Comparison of ENCODE assay signal across 19 cellular contexts in genomic region chr12:25491396-25491948, GRCh38.
DNase-seq lines count a peak whose midpoint lies in the region; TF ChIP-seq lines count a peak whose summit lies in the region.
"Had no signal": no experiment of that assay in that cellular context is flagged by ENCODE, and none has a peak within 500 bp of the region (broad histone marks: within the 10 kb centered on the region; RNA-seq: fewer than 3 reads in every experiment).

No MANE protein-coding gene starts in this region.

- no peak overlapping the region for H3K9ac ChIP-seq in trophoblast cell (ENCODE audit: low read length)

- no peak overlapping the region for H3K4me3 ChIP-seq in H7 (ENCODE audit: insufficient read depth, low read depth, low read length)
- no peak overlapping the region for H3K4me3 ChIP-seq in trophoblast cell (ENCODE audit: low read depth, low read length)
- H3K4me3 ChIP-seq: A549, K562 had no signal

- H3K4ac ChIP-seq in trophoblast cell (ENCODE audit: low read depth, low read length) = no peak overlapping the region

- no CpG with 5 or more reads among the region's 3 CpGs for WGBS in trophoblast cell (ENCODE audit: extremely low coverage, insufficient coverage, insufficient read length)

- no peaks in the 10 kb centered on the region for H3K36me3 ChIP-seq in H7 (replicated peaks; ENCODE audit: control insufficient read depth, insufficient read depth, low read length)
- no peaks in the 10 kb centered on the region for H3K36me3 ChIP-seq in trophoblast cell (ENCODE audit: control insufficient read depth in 1 of 2, insufficient read depth in 2 of 2, low read length in 2 of 2)

- H2AK5ac ChIP-seq in trophoblast cell (ENCODE audit: low read length) = no peak overlapping the region

- H3K4me2 ChIP-seq in trophoblast cell (ENCODE audit: low read length) = no peak overlapping the region
- H3K4me2 ChIP-seq: A549 had no signal

- H4K8ac ChIP-seq in trophoblast cell (ENCODE audit: low read depth, low read length) = no peak overlapping the region

- H2BK12ac ChIP-seq in trophoblast cell (ENCODE audit: low read length) = peak overlapping the region; percentile 15

- H3K18ac ChIP-seq in trophoblast cell (ENCODE audit: low read length) = no peak overlapping the region

- no peak overlapping the region for H2AFZ ChIP-seq in trophoblast cell (ENCODE audit: insufficient read depth, low read length, poor library complexity)

- peaks cover 0 to 2% of the 10 kb centered on the region in 2 experiments for H3K4me1 ChIP-seq in trophoblast cell (ENCODE audit: control insufficient read depth in 1 of 2, insufficient read depth in 2 of 2, low read length in 2 of 2)

- no peak overlapping the region for H2BK120ac ChIP-seq in trophoblast cell (ENCODE audit: insufficient read depth, low read length, poor library complexity)

- no peak overlapping the region for H3K27ac ChIP-seq in trophoblast cell (ENCODE audit: low read depth, low read length)
- H3K27ac ChIP-seq: A549, RWPE1 had no signal

- H4K12ac ChIP-seq in trophoblast cell (ENCODE audit: low read depth, low read length) = no peak overlapping the region

- no peak overlapping the region for H3K14ac ChIP-seq in trophoblast cell (ENCODE audit: low read length)

- DNase-seq in H7 (peak; percentile 21), SK-MEL-5 (ENCODE audit: low read depth, low spot score) (peak; percentile 15), iPS-NIHi11 (ENCODE audit: low spot score) (peak; percentile 28), trophoblast cell (peak in 1 of 2 donors; percentile 52), NCI-H82 (lab: John Stamatoyannopoulos, UW) (no peak), erythroblast (lab: John Stamatoyannopoulos, UW) (no peak), RKO (ENCODE audit: low spot score) (no peak)
- DNase-seq: CD4-positive, alpha-beta memory T cell; DMS53; H9; NCI-H1105 treated with DMSO at 0.1 percent for 48 hours; NCI-H1694; NCI-H2081 treated with DMSO at 0.1 percent for 48 hours; NCI-H510A treated with DMSO at 0.1 percent for 48 hours; NCI-H774; SIG-M5 had no signal

- no peaks in the 10 kb centered on the region for H3K9me3 ChIP-seq in trophoblast cell (ENCODE audit: insufficient read depth, low read depth, low read length)
- H3K9me3 ChIP-seq: A549 had no signal

- H3K27me3 ChIP-seq in H7 (ENCODE audit: control insufficient read depth, insufficient read depth, low read length) (peaks cover 7% of the 10 kb centered on the region; the same call in 1 of the 2 replicates), trophoblast cell (ENCODE audit: insufficient read depth, low read length) (no peaks in the 10 kb centered on the region)

- no peaks in the 10 kb centered on the region for H3K79me2 ChIP-seq in trophoblast cell (ENCODE audit: control insufficient read depth, insufficient read depth, low read length, poor library complexity)

- TF ChIP-seq POLR2A in erythroblast (IDR thresholded peaks at IDR 0.05; ENCODE audit: low read length) = no peak

- H4K91ac ChIP-seq in trophoblast cell (ENCODE audit: low read depth, low read length) = no peak overlapping the region

- peaks cover 4% of the 10 kb centered on the region for H3K79me1 ChIP-seq in trophoblast cell (ENCODE audit: low read length)

- in situ Hi-C loops in SK-MEL-5 (cut with HindIII; ENCODE audit: low pct_unique_long_range_greater_than_20kb, low sequenced_read_pairs) = no loop called here

- H3K23ac ChIP-seq in trophoblast cell (ENCODE audit: low read length) = no peak overlapping the region

- H2BK5ac ChIP-seq in trophoblast cell (ENCODE audit: low read depth, low read length, poor library complexity) = no peak overlapping the region

Comparison
In these comparisons a context has a peak if more than half of its experiments do, and no peak if none do; other contexts are left out.
1. DNase-seq: peak in H7 (single experiment), SK-MEL-5 (single experiment) and iPS-NIHi11 (single experiment); none in NCI-H82 (single experiment), erythroblast (0 of 2) and RKO (single experiment).